Comparison of ENCODE assay signal across 24 cellular contexts in genomic region chr5:65880673-65881072, GRCh38. TPM values are rescaled to one million over a fixed set of nuclear protein-coding genes. Genes with fewer than 3 reads are reported as not detected.
DNase-seq lines count a peak whose midpoint lies in the region; ATAC-seq, FAIRE-seq and TF ChIP-seq lines count a peak whose summit lies in the region.
"Had no signal": no experiment of that assay in that cellular context is flagged by ENCODE, and none has a peak within 500 bp of the region (broad histone marks: within the 10 kb centered on the region; RNA-seq: fewer than 3 reads in every experiment).

No MANE protein-coding gene starts in this region.

- H3K4me1 ChIP-seq in HEK293 (ENCODE audit: control insufficient read depth, insufficient read depth, low read length): peaks cover 4% of the 10 kb centered on the region; the same call in 1 of the 2 replicates
- no peaks in the 10 kb centered on the region for H3K4me1 ChIP-seq in K562 (replicated peaks in 1 of 2; ENCODE audit: control insufficient read depth in 2 of 2, insufficient read depth in 2 of 2, low read length in 2 of 2)
- no peaks in the 10 kb centered on the region for H3K4me1 ChIP-seq in adrenal gland (replicated peaks in 1 of 2)
- H3K4me1 ChIP-seq: esophagus muscularis mucosa had no signal

- TF ChIP-seq CTCF in HEK293 (tag by site-specific recombination; IDR thresholded peaks at IDR 0.05) (no peak), K562 (IDR thresholded peaks at IDR 0.05 in 2 of 3, conservative IDR thresholded peaks at IDR 0.05 in 1 of 3; ENCODE audit: insufficient read depth in 2 of 3, low read depth in 1 of 3, low read length in 3 of 3) (no peak), adrenal gland (IDR thresholded peaks at IDR 0.05) (no peak)

- no peak overlapping the region for H2AFZ ChIP-seq in K562 (ENCODE audit: low read depth, low read length)

- TF ChIP-seq POLR2A in K562 (conservative IDR thresholded peaks at IDR 0.05): no peak
- no peak for TF ChIP-seq POLR2A in GM18505 (IDR thresholded peaks at IDR 0.05; ENCODE audit: borderline replicate concordance, extremely low read depth, insufficient read depth, insufficient read length)
- no peak for TF ChIP-seq POLR2A in adrenal gland (IDR thresholded peaks at IDR 0.05)

- in situ Hi-C loops in K562 (cut with MboI): no loop called here

- H3K36me3 ChIP-seq in HEK293 (ENCODE audit: control insufficient read depth in 2 of 2, insufficient read depth in 1 of 2, low read length in 2 of 2): no peaks in the 10 kb centered on the region
- no peaks in the 10 kb centered on the region for H3K36me3 ChIP-seq in K562 (ENCODE audit: control insufficient read depth, insufficient read depth, low read length)
- H3K36me3 ChIP-seq in adrenal gland (replicated peaks in 1 of 2): no peaks in the 10 kb centered on the region
- H3K36me3 ChIP-seq: esophagus muscularis mucosa, neutrophil, thoracic aorta had no signal

- CTCF ChIA-PET in HEK293 (lab: Yijun Ruan, JAX) (interaction anchor here (0.5 kb wide), 1 partner anchor 10 kb away, joined by 4 read pairs; no protein-coding TSS in a partner anchor), K562 (lab: Yijun Ruan, JAX; ENCODE audit: low intra/inter-chr PET ratio) (no interaction called here)

- FAIRE-seq in K562 (lab: Jason Lieb, UNC): peak; percentile 48
- FAIRE-seq: HepG2 had no signal

- no peaks in the 10 kb centered on the region for H3K9me1 ChIP-seq in K562 (ENCODE audit: control insufficient read depth, insufficient read depth, low read length)

- H3K27ac ChIP-seq in HEK293 (ENCODE audit: extremely low read depth, low read depth, low read length) (no peak overlapping the region), K562 (ENCODE audit: extremely low read depth, low read depth, low read length) (no peak overlapping the region), adrenal gland (no peak overlapping the region)
- H3K27ac ChIP-seq: esophagus muscularis mucosa, HL-60, neutrophil, thoracic aorta had no signal

- 2% methylated on average over 3 of the region's 3 CpGs for WGBS in K562 (ENCODE audit: insufficient coverage, low coverage, missing lambda C conversion rate)
- WGBS in adrenal gland, 4 donors: 52 to 59% (median 54%) methylated on average over 3 of the region's 3 CpGs

- ATAC-seq in K562: peak; percentile 49
- no peak for ATAC-seq in GM18505 (IDR thresholded peaks at IDR 0.05; ENCODE audit: unreplicated experiment)
- no peak for ATAC-seq in GM18870 (IDR thresholded peaks at IDR 0.05; ENCODE audit: unreplicated experiment)
- ATAC-seq in HG02678 (IDR thresholded peaks at IDR 0.05; ENCODE audit: unreplicated experiment): no peak
- ATAC-seq: HepG2 had no signal

- POLR2A ChIA-PET in HEK293 (lab: Yijun Ruan, JAX) (no interaction called here), K562 (lab: Yijun Ruan, JAX) (no interaction called here)

- no peaks in the 10 kb centered on the region for H3K79me2 ChIP-seq in K562 (ENCODE audit: control insufficient read depth, insufficient read depth, low read length)

- no peak overlapping the region for H3K9ac ChIP-seq in K562 (ENCODE audit: insufficient read depth in 1 of 2, low read depth in 2 of 2, low read length in 2 of 2)

- no peak for TF ChIP-seq RAD21 in K562 (CRISPR knock-in tag; conservative IDR thresholded peaks at IDR 0.05 in 1 of 2, IDR thresholded peaks at IDR 0.05 in 1 of 2)

- DNase-seq in NCI-H2171 treated with DMSO at 0.1 percent for 48 hours (lab: John Stamatoyannopoulos, UW): peak; percentile 27
- DNase-seq in K562 (ENCODE audit: extremely low read depth in 1 of 4, low spot score in 3 of 4): peak in 1 of 4 experiments; percentile 50
- DNase-seq in myocyte (ENCODE audit: low read depth): peak; percentile 80
- no peak for DNase-seq in adrenal gland
- DNase-seq: activated CD4-positive, alpha-beta memory T cell treated with anti-CD3 and anti-CD28 coated beads, Interleukin-2, amount 10 ng/mL, durations not matched to agents 7 days and 5 days; activated effector memory CD4-positive, alpha-beta T cell treated with anti-CD3 and anti-CD28 coated beads, Interleukin-2, amount 50 U/mL, for 16 hours; activated T-cell treated with anti-CD3 and anti-CD28 coated beads for 4 hours; CD8-positive, alpha-beta memory T cell; DMS79 treated with DMSO at 0.1 percent for 48 hours; effector memory CD4-positive, alpha-beta T cell; glutamatergic neuron; NCI-H1417 treated with DMSO at 0.1 percent for 48 hours; stimulated activated CD4-positive, alpha-beta T cell treated with anti-CD3 and anti-CD28 coated beads, Interleukin-2, amount 100 ng/mL, for 48 hours; stimulated activated naive CD4-positive, alpha-beta T cell treated with Interleukin-2 at 50 U/mL for 16 hours had no signal

- no peaks in the 10 kb centered on the region for H3K9me3 ChIP-seq in HEK293 (ENCODE audit: control insufficient read depth, insufficient read depth, low read depth, low read length)
- H3K9me3 ChIP-seq in K562 (replicated peaks; ENCODE audit: control insufficient read depth, insufficient read depth, low read depth, low read length): no peaks in the 10 kb centered on the region
- no peaks in the 10 kb centered on the region for H3K9me3 ChIP-seq in adrenal gland (replicated peaks in 1 of 3)
- H3K9me3 ChIP-seq: esophagus muscularis mucosa, neutrophil, thoracic aorta had no signal

- H3K4me3 ChIP-seq in HEK293 (ENCODE audit: low read depth, low read length) (no peak overlapping the region), K562 (no peak overlapping the region), adrenal gland (no peak overlapping the region)
- H3K4me3 ChIP-seq: esophagus muscularis mucosa, smooth muscle cell, thoracic aorta had no signal

- H4K20me1 ChIP-seq in K562 (replicated peaks; ENCODE audit: control insufficient read depth, insufficient read depth, low read length): no peaks in the 10 kb centered on the region

- intact Hi-C loops in K562 (cut with micrococcal nuclease): no loop called here
- intact Hi-C loops in adrenal gland (cut with DNase I): no loop called here

- no peak overlapping the region for H3K4me2 ChIP-seq in K562 (ENCODE audit: insufficient read depth, low read length)
- H3K4me2 ChIP-seq: smooth muscle cell had no signal

- H3K27me3 ChIP-seq in K562 (ENCODE audit: control insufficient read depth in 2 of 2, insufficient read depth in 2 of 2, low read length in 2 of 2) (0 out of 5 replicates have a peak, but pooled peaks cover 0 to 7% of the 10 kb centered on the region in 2 experiments), adrenal gland (no peaks in the 10 kb centered on the region)
- H3K27me3 ChIP-seq: esophagus muscularis mucosa, neutrophil had no signal

- TF ChIP-seq EP300 in K562 (IDR thresholded peaks at IDR 0.05; ENCODE audit: low read length): peak; percentile 21; the same call in 1 of the 2 replicates

- BruUV-seq in K562 (replicated peaks; lab: Mats Ljungman, UMichigan): no TSS peak

TF ChIP-seq in HEK293, 187 proteins besides CTCF, POLR2A, EP300 and RAD21 (continues in another document):
- TF ChIP-seq ZNF211 (tag by site-specific recombination; IDR thresholded peaks at IDR 0.05; ENCODE audit: low read depth) (no peak), ZNF391 (tag by site-specific recombination; IDR thresholded peaks at IDR 0.05; ENCODE audit: borderline replicate concordance, low read depth) (no peak), ZNF350 (tag by site-specific recombination; IDR thresholded peaks at IDR 0.05) (peak; percentile 56; the same call in 1 of the 2 replicates)

TF ChIP-seq in K562, 482 proteins besides CTCF, POLR2A, EP300 and RAD21 (continues in another document):
- TF ChIP-seq TAL1 (IDR thresholded peaks at IDR 0.05) (peak; percentile 47; the same call in 1 of the 2 replicates), MEIS2 (IDR thresholded peaks at IDR 0.05; ENCODE audit: partially characterized antibody) (peak; percentile 74), CBFA2T2 (conservative IDR thresholded peaks at IDR 0.05) (peak; percentile 56), TRIM24 (IDR thresholded peaks at IDR 0.05) (no peak), SMAD1 (IDR thresholded peaks at IDR 0.05; ENCODE audit: low read depth, low read length, partially characterized antibody) (peak; percentile 31), SOX6 (IDR thresholded peaks at IDR 0.05) (0 out of 2 replicates have a peak, but pooled peaks have one; percentile 50), TCF3 (CRISPR knock-in tag; IDR thresholded peaks at IDR 0.05) (peak; percentile 32; the same call in 1 of the 2 replicates), KDM1A (IDR thresholded peaks at IDR 0.05) (peak; percentile 78 to 83), SETDB1 (IDR thresholded peaks at IDR 0.05; ENCODE audit: low read length) (no peak), BRD9 (IDR thresholded peaks at IDR 0.05; ENCODE audit: low read depth, partially characterized antibody) (no peak), RBM34 (IDR thresholded peaks at IDR 0.05; ENCODE audit: borderline replicate concordance, insufficient read depth, low read length) (no peak)

RNA-seq across cellular contexts. Expression of gene ERBIN, which starts 45.7 kb away (rescaled TPM):
- 112 and 233 TPM in 2 replicates for total RNA-seq in K562 (2011; cell fraction: chromatin; rRNA removed; ENCODE audit: low replicate concordance)
- total RNA-seq in K562 (2011; cell fraction: nucleolus; rRNA removed): 51.4 and 66.5 TPM in 2 replicates
- total RNA-seq in K562 (2011; cell fraction: nucleoplasm; rRNA removed): 75.7 and 89.3 TPM in 2 replicates
- total RNA-seq in K562 (2014; rRNA removed) (27.9 and 41.7 TPM in 2 replicates), K562 (2014; rRNA removed; fragmentation: Illumina TruSeq; extraction: Trizol) (62.1 and 80.5 TPM in 2 replicates), K562 (2015; rRNA removed; fragmentation: Illumina TruSeq; extraction: Trizol) (66.1 and 72.8 TPM in 2 replicates), K562 (2021) (47.5 and 50.8 TPM in 2 replicates), myocyte (56.6 and 62.8 TPM in 2 replicates), adrenal gland (10 to 100 TPM; 29.3 to 74.0 (median 47.9) TPM)
- polyA plus RNA-seq in K562 (2011; rRNA removed) (37.9 and 56.9 TPM in 2 replicates), K562 (2014; fragmentation: Illumina TruSeq; extraction: Trizol) (39.0 and 40.6 TPM in 2 replicates), K562 (2014; fragmentation: Nextera tagmentation; extraction: Ambion mirVana) (10 to 100 TPM; 11.9 to 12.1 TPM), K562 (2014; rRNA removed) (38.6 and 40.4 TPM in 2 replicates), adrenal gland (10 to 100 TPM; 10.7 to 48.7 (median 15.0) TPM)
- polyA plus RNA-seq in K562 (2011; cell fraction: cytosol; rRNA removed): 11.3 and 18.9 TPM in 2 replicates
- polyA plus RNA-seq in K562 (2011; cell fraction: nucleus; rRNA removed): 35.7 and 43.4 TPM in 2 replicates
- 21.0 and 29.0 TPM in 2 replicates for polyA plus RNA-seq in K562 (2012)
- 120 and 130 TPM in 2 replicates for polyA minus RNA-seq in K562 (2011; rRNA and poly(A)+ RNA removed)
- polyA minus RNA-seq in K562 (2011; cell fraction: cytosol; rRNA and poly(A)+ RNA removed): 29.4 and 46.2 TPM in 2 replicates
- 102 and 130 TPM in 2 replicates for polyA minus RNA-seq in K562 (2011; cell fraction: nucleus; rRNA and poly(A)+ RNA removed)
- polyA plus RNA-seq in myocyte (2012): 12.9 TPM

Comparison
In these comparisons a context has a peak if more than half of its experiments do, and no peak if none do; other contexts are left out.
1. DNase-seq: peak in NCI-H2171 treated with DMSO at 0.1 percent for 48 hours (single experiment) and myocyte (single experiment); none in adrenal gland (0 of 7).